17 cellular contexts compared by ENCODE assay signal in genomic region chr5:58231041-58231440, GRCh38.
"Had no signal": no experiment of that assay in that cellular context is flagged by ENCODE, and none has a peak within 500 bp of the region (broad histone marks: within the 10 kb centered on the region; RNA-seq: fewer than 3 reads in every experiment).

No MANE protein-coding gene starts in this region.

- ATAC-seq: activated CD4-positive, CD25-positive, alpha-beta regulatory T cell treated with anti-CD3 and anti-CD28 coated beads, Interleukin-2, amount 50 U/mL, for 24 hours; effector memory CD8-positive, alpha-beta T cell; gastrocnemius medialis; heart left ventricle; left lung; naive thymus-derived CD8-positive, alpha-beta T cell; stimulated activated naive CD8-positive, alpha-beta T cell treated with anti-CD3 and anti-CD28 coated beads, Interleukin-15, amount 100 ng/mL, for 72 hours; upper lobe of right lung had no signal

- H3K9me3 Mint-ChIP-seq: effector memory CD8-positive, alpha-beta T cell; naive thymus-derived CD8-positive, alpha-beta T cell; stimulated activated naive CD8-positive, alpha-beta T cell treated with anti-CD3 and anti-CD28 coated beads, Interleukin-15, amount 100 ng/mL, for 72 hours had no signal

- H3K27me3 ChIP-seq: gastrocnemius medialis, heart left ventricle, left lung, right atrium auricular region, upper lobe of right lung had no signal

- H3K4me3 ChIP-seq: gastrocnemius medialis, heart left ventricle, left lung, right atrium auricular region, skin epidermis, upper lobe of right lung had no signal

- DNase-seq: activated CD4-positive, alpha-beta T cell treated with anti-CD3 and anti-CD28 coated beads, Interleukin-2, amount 50 U/mL, for 4 hours; activated naive CD4-positive, alpha-beta T cell; activated T-cell treated with anti-CD3 and anti-CD28 coated beads for 4 hours; aorta; dermis blood vessel endothelial cell; effector memory CD8-positive, alpha-beta T cell; gastrocnemius medialis; heart left ventricle; immature natural killer cell; left lung; naive thymus-derived CD8-positive, alpha-beta T cell; stimulated activated naive CD8-positive, alpha-beta T cell treated with anti-CD3 and anti-CD28 coated beads, Interleukin-15, amount 100 ng/mL, for 72 hours; upper lobe of right lung had no signal

- H3K36me3 ChIP-seq: gastrocnemius medialis, heart left ventricle, left lung, right atrium auricular region, upper lobe of right lung had no signal

- H3K27ac Mint-ChIP-seq: effector memory CD8-positive, alpha-beta T cell; immature natural killer cell; memory B cell; naive thymus-derived CD8-positive, alpha-beta T cell; stimulated activated naive CD8-positive, alpha-beta T cell treated with anti-CD3 and anti-CD28 coated beads, Interleukin-15, amount 100 ng/mL, for 72 hours had no signal

- H3K36me3 Mint-ChIP-seq: immature natural killer cell; memory B cell; naive thymus-derived CD8-positive, alpha-beta T cell had no signal

- H3K9me3 ChIP-seq: gastrocnemius medialis, left lung, right atrium auricular region, upper lobe of right lung had no signal

- H3K4me1 ChIP-seq: left lung, upper lobe of right lung had no signal

- H3K27ac ChIP-seq: gastrocnemius medialis, heart left ventricle, left lung, right atrium auricular region, skin epidermis, upper lobe of right lung had no signal
